Comparison of ENCODE assay signal across 1 cellular context in genomic region chr12:95182868-95183415, GRCh38.
A peak's percentile ranks its signal among the peaks of the same experiment; 100 is the strongest.
TF ChIP-seq lines count a peak whose summit lies in the region.

No MANE protein-coding gene starts in this region.

TF ChIP-seq in K562, 482 proteins besides CTCF, POLR2A, EP300 and RAD21 (continues in another document):
- TF ChIP-seq SRSF7 (optimal IDR thresholded peaks at IDR 0.05; ENCODE audit: low read depth, low read length) = no peak
- TF ChIP-seq ARNT (IDR thresholded peaks at IDR 0.05) = no peak
- no peak for TF ChIP-seq ZNF717 (CRISPR knock-in tag; IDR thresholded peaks at IDR 0.05)
- TF ChIP-seq ZNF253 (CRISPR knock-in tag; conservative IDR thresholded peaks at IDR 0.05) = no peak
- TF ChIP-seq TFAP4 (CRISPR knock-in tag; IDR thresholded peaks at IDR 0.05; ENCODE audit: borderline replicate concordance) = 0 out of 2 replicates have a peak, but pooled peaks have one; percentile 21
- 0 out of 2 replicates have a peak, but pooled peaks have one; percentile 49 for TF ChIP-seq TEAD2 (tag; IDR thresholded peaks at IDR 0.05)
- TF ChIP-seq ZNF766 (CRISPR knock-in tag; conservative IDR thresholded peaks at IDR 0.05) = 0 out of 2 replicates have a peak, but pooled peaks have one; percentile 39
- no peak for TF ChIP-seq ZC3H4 (CRISPR knock-in tag; IDR thresholded peaks at IDR 0.05; ENCODE audit: borderline replicate concordance)
- TF ChIP-seq SRF (CRISPR knock-in tag; IDR thresholded peaks at IDR 0.05) = no peak
- peak; percentile 49; the same call in 1 of the 2 replicates for TF ChIP-seq JUNB (CRISPR knock-in tag; conservative IDR thresholded peaks at IDR 0.05)
- peak; percentile 79 for TF ChIP-seq ARID1B (IDR thresholded peaks at IDR 0.05)
- TF ChIP-seq RBBP5 (IDR thresholded peaks at IDR 0.05; ENCODE audit: borderline replicate concordance, insufficient read depth, low read length, poor library complexity, severe bottlenecking) = peak; percentile 41
- TF ChIP-seq ETS2 (tag; IDR thresholded peaks at IDR 0.05; ENCODE audit: borderline replicate concordance, poor library complexity, severe bottlenecking) = no peak
- TF ChIP-seq EZH2 (IDR thresholded peaks at IDR 0.05; ENCODE audit: borderline replicate concordance, low read depth, low read length) = no peak
- TF ChIP-seq ELF2 (CRISPR knock-in tag; IDR thresholded peaks at IDR 0.05) = no peak
- TF ChIP-seq MAFF (IDR thresholded peaks at IDR 0.05; ENCODE audit: low read length) = peak; percentile 87
- TF ChIP-seq BCL6 (CRISPR knock-in tag; IDR thresholded peaks at IDR 0.05) = peak; percentile 39; the same call in 1 of the 2 replicates
- TF ChIP-seq NFIC (IDR thresholded peaks at IDR 0.05) = no peak
- no peak for TF ChIP-seq KDM4B (IDR thresholded peaks at IDR 0.05; ENCODE audit: borderline replicate concordance in 2 of 2, low read depth in 1 of 2)
- no peak for TF ChIP-seq TRIM25 (IDR thresholded peaks at IDR 0.05; ENCODE audit: borderline replicate concordance)
- peak; percentile 38 for TF ChIP-seq FOS (IDR thresholded peaks at IDR 0.05; ENCODE audit: extremely low read depth, insufficient read length)
- peak; percentile 84 for TF ChIP-seq ATF3 (IDR thresholded peaks at IDR 0.05)
- peak; percentile 92 for TF ChIP-seq ATF3 (CRISPR knock-in tag; conservative IDR thresholded peaks at IDR 0.05)
- no peak for TF ChIP-seq GATA2 (CRISPR knock-in tag; IDR thresholded peaks at IDR 0.05)
- no peak for TF ChIP-seq PHB2 (IDR thresholded peaks at IDR 0.05; ENCODE audit: low read depth)
- TF ChIP-seq MCM2 (IDR thresholded peaks at IDR 0.05; ENCODE audit: low read depth) = no peak
- TF ChIP-seq TAF15 (IDR thresholded peaks at IDR 0.05; ENCODE audit: low read depth, low read length) = no peak
- TF ChIP-seq KDM1A (IDR thresholded peaks at IDR 0.05) = no peak
- TF ChIP-seq ZNF780A (CRISPR knock-in tag; IDR thresholded peaks at IDR 0.05) = no peak
- TF ChIP-seq PKNOX1 (IDR thresholded peaks at IDR 0.05) = peak; percentile 68
- TF ChIP-seq FOSL1 (tag; conservative IDR thresholded peaks at IDR 0.05) = peak; percentile 95
- TF ChIP-seq ZNF449 (CRISPR knock-in tag; IDR thresholded peaks at IDR 0.05) = 0 out of 2 replicates have a peak, but pooled peaks have one; percentile 16
- peak; percentile 59 for TF ChIP-seq CBFA2T2 (conservative IDR thresholded peaks at IDR 0.05)
- TF ChIP-seq TEAD1 (CRISPR knock-in tag; IDR thresholded peaks at IDR 0.05) = peak in 1 of 2 experiments; percentile 6; a peak in 1 of 4 replicates
- no peak for TF ChIP-seq CEBPG (CRISPR knock-in tag; IDR thresholded peaks at IDR 0.05)
- no peak for TF ChIP-seq CEBPG (tag; conservative IDR thresholded peaks at IDR 0.05 in 1 of 2, IDR thresholded peaks at IDR 0.05 in 1 of 2)
- TF ChIP-seq ID3 (CRISPR knock-in tag; IDR thresholded peaks at IDR 0.05) = no peak
- no peak for TF ChIP-seq ID3 (tag; IDR thresholded peaks at IDR 0.05)
- no peak for TF ChIP-seq ARID2 (IDR thresholded peaks at IDR 0.05)
- TF ChIP-seq TOE1 (IDR thresholded peaks at IDR 0.05; ENCODE audit: borderline replicate concordance) = peak; percentile 43; the same call in 1 of the 2 replicates
- no peak for TF ChIP-seq TOE1 (CRISPR knock-in tag; IDR thresholded peaks at IDR 0.05; ENCODE audit: borderline replicate concordance, low read depth)
- peak; percentile 69 for TF ChIP-seq ATF7 (IDR thresholded peaks at IDR 0.05)
- peak; percentile 50; the same call in 1 of the 2 replicates for TF ChIP-seq SMARCC2 (IDR thresholded peaks at IDR 0.05; ENCODE audit: low read depth)
- TF ChIP-seq NFE2 (IDR thresholded peaks at IDR 0.05; ENCODE audit: low read depth) = peak; percentile 97
- TF ChIP-seq ARID3A (IDR thresholded peaks at IDR 0.05; ENCODE audit: borderline replicate concordance, low read depth, low read length) = 0 out of 2 replicates have a peak, but pooled peaks have one; percentile 28
- TF ChIP-seq PRDM10 (IDR thresholded peaks at IDR 0.05; ENCODE audit: partially characterized antibody) = peak; percentile 53
- TF ChIP-seq ZNF592 (IDR thresholded peaks at IDR 0.05) = peak; percentile 88
- TF ChIP-seq C11orf30 (IDR thresholded peaks at IDR 0.05; ENCODE audit: low read depth) = peak; percentile 96
- no peak for TF ChIP-seq ZFP91 (CRISPR knock-in tag; IDR thresholded peaks at IDR 0.05)
- peak; percentile 89 for TF ChIP-seq FOXM1 (IDR thresholded peaks at IDR 0.05; ENCODE audit: low read depth)
- peak; percentile 77; the same call in 1 of the 2 replicates for TF ChIP-seq FOXM1 (CRISPR knock-in tag; IDR thresholded peaks at IDR 0.05; ENCODE audit: low read depth)
